In genomic region chr4:80611366-80611765, GRCh38 we compare ENCODE assay signal across 14 cellular contexts.
DNase-seq lines count a peak whose midpoint lies in the region; ATAC-seq, FAIRE-seq and TF ChIP-seq lines count a peak whose summit lies in the region.
"Had no signal": no experiment of that assay in that cellular context is flagged by ENCODE, and none has a peak within 500 bp of the region (broad histone marks: within the 10 kb centered on the region; RNA-seq: fewer than 3 reads in every experiment).

No MANE protein-coding gene starts in this region.

- H3K36me3 Mint-ChIP-seq in activated CD4-positive, alpha-beta T cell treated with anti-CD3 and anti-CD28 coated beads, Interleukin-2, amount 10 ng/mL, durations not matched to agents 7 days and 5 days (ENCODE audit: low read depth) = no peaks in the 10 kb centered on the region

- no peaks in the 10 kb centered on the region for H3K79me2 ChIP-seq in GM12878 (ENCODE audit: control insufficient read depth, insufficient read depth, low read length)

- BruUV-seq in GM12878 (replicated peaks; lab: Mats Ljungman, UMichigan) = no TSS peak

- no peaks in the 10 kb centered on the region for H3K4me1 Mint-ChIP-seq in activated CD4-positive, alpha-beta T cell treated with anti-CD3 and anti-CD28 coated beads, Interleukin-2, amount 10 ng/mL, durations not matched to agents 7 days and 5 days

- 0 out of 2 replicates have a peak, but pooled peaks cover 6% of the 10 kb centered on the region for H3K4me1 ChIP-seq in GM12878 (ENCODE audit: control insufficient read depth, insufficient read depth, low read length)

- H2AFZ ChIP-seq in GM12878 (ENCODE audit: control insufficient read depth, low read depth, low read length) = no peak overlapping the region

- no peaks in the 10 kb centered on the region for H4K20me1 ChIP-seq in GM12878 (ENCODE audit: control insufficient read depth, insufficient read depth)

- no peaks in the 10 kb centered on the region for H3K9me3 Mint-ChIP-seq in activated CD4-positive, alpha-beta T cell treated with anti-CD3 and anti-CD28 coated beads, Interleukin-2, amount 10 ng/mL, durations not matched to agents 7 days and 5 days

- TF ChIP-seq EP300 in GM12878 (IDR thresholded peaks at IDR 0.05; ENCODE audit: borderline replicate concordance in 1 of 2, control insufficient read depth in 1 of 2, low read depth in 2 of 2, low read length in 2 of 2) = peak in 1 of 2 experiments; percentile 32; a peak in 1 of 4 replicates

- CTCF ChIA-PET in GM12878 (lab: Yijun Ruan, JAX) = interaction anchor here (0.6 to 4.3 kb wide), 8 partner anchors 12 to 440 kb away, joined by 3 to 22 read pairs (median 3); no protein-coding TSS in a partner anchor
- CTCF ChIA-PET in activated CD4-positive, alpha-beta T cell treated with anti-CD3 and anti-CD28 coated beads, Interleukin-2, amount 10 ng/mL, durations not matched to agents 7 days and 5 days (lab: Charles Lee) = no interaction called here

- WGBS in GM12878 (ENCODE audit: insufficient coverage, insufficient replicate concordance, low lambda C conversion rate, missing lambda C conversion rate) = 3% methylated on average over 3 of the region's 3 CpGs

- no peak for FAIRE-seq in GM12878 (lab: Jason Lieb, UNC)
- FAIRE-seq: endometrium, keratinocyte had no signal

- no peaks in the 10 kb centered on the region for H3K27me3 Mint-ChIP-seq in activated CD4-positive, alpha-beta T cell treated with anti-CD3 and anti-CD28 coated beads, Interleukin-2, amount 10 ng/mL, durations not matched to agents 7 days and 5 days

- ATAC-seq in GM18511 (IDR thresholded peaks at IDR 0.05; ENCODE audit: unreplicated experiment) = peak; percentile 79
- ATAC-seq in GM21717 (IDR thresholded peaks at IDR 0.05; ENCODE audit: unreplicated experiment) = peak; percentile 54
- ATAC-seq in HG03378 (IDR thresholded peaks at IDR 0.05; ENCODE audit: unreplicated experiment) = peak; percentile 60
- peak; percentile 78 for ATAC-seq in GM12878
- ATAC-seq: HCT116 had no signal

- H3K27me3 ChIP-seq in GM12878 (replicated peaks in 1 of 2; ENCODE audit: control insufficient read depth in 2 of 2, insufficient read depth in 2 of 2, low read length in 1 of 2) = no peaks in the 10 kb centered on the region

- H3K27ac Mint-ChIP-seq in activated CD4-positive, alpha-beta T cell treated with anti-CD3 and anti-CD28 coated beads, Interleukin-2, amount 10 ng/mL, durations not matched to agents 7 days and 5 days = no peak overlapping the region

- no peaks in the 10 kb centered on the region for H3K9me3 ChIP-seq in GM12878 (replicated peaks; ENCODE audit: control insufficient read depth, insufficient read depth, low read length)

- no peak overlapping the region for H3K4me2 ChIP-seq in GM12878 (ENCODE audit: control insufficient read depth, insufficient read depth)

- RAD21 ChIA-PET in GM12878 (lab: Charles Lee; ENCODE audit: unreplicated experiment) = interaction anchor here (0.7 to 1.8 kb wide), 5 partner anchors 72 to 440 kb away, joined by 3 to 7 read pairs (median 3); no protein-coding TSS in a partner anchor

- DNase-seq in GM12878 (ENCODE audit: low read depth, low spot score) (peak; percentile 13), GF-D8 (lab: John Stamatoyannopoulos, UW) (no peak), D341Med (ENCODE audit: low spot score) (no peak)
- no peak for DNase-seq in activated CD4-positive, alpha-beta T cell treated with anti-CD3 and anti-CD28 coated beads for 48 hours
- DNase-seq in activated CD4-positive, alpha-beta T cell treated with anti-CD3 and anti-CD28 coated beads, Interleukin-2, amount 10 ng/mL, durations not matched to agents 7 days and 5 days = no peak
- DNase-seq: activated gamma-delta T cell treated with Interleukin-2 at 50 U/mL for 16 hours, NCI-H446, substantia nigra had no signal

- no peaks in the 10 kb centered on the region for H3K36me3 ChIP-seq in GM12878 (ENCODE audit: control insufficient read depth in 2 of 2, insufficient read depth in 2 of 2, low read length in 1 of 2)

- H3K9ac ChIP-seq in GM12878 (ENCODE audit: control insufficient read depth, insufficient read depth, low read length) = no peak overlapping the region

- SMC1A ChIA-PET in GM12878 (lab: Charles Lee; ENCODE audit: uncharacterized antibody, unreplicated experiment) = interaction anchor here (0.6 to 4.0 kb wide), 11 partner anchors 18 to 441 kb away, joined by 3 to 28 read pairs (median 4); no protein-coding TSS in a partner anchor

- intact Hi-C loops in GM12878 (cut with micrococcal nuclease; ENCODE audit: unreplicated experiment) = loop anchor here (2.0 to 5.0 kb wide), 3 partner anchors 245 to 429 kb away; no protein-coding TSS in a partner anchor

- POLR2A ChIA-PET in GM12878 (lab: Charles Lee) = interaction anchor here (0.8 kb wide), 1 partner anchor 441 kb away, joined by 3 read pairs; no protein-coding TSS in a partner anchor
- POLR2A ChIA-PET in activated CD4-positive, alpha-beta T cell treated with anti-CD3 and anti-CD28 coated beads, Interleukin-2, amount 10 ng/mL, durations not matched to agents 7 days and 5 days (lab: Charles Lee) = no interaction called here

- no peak for TF ChIP-seq CTCF in GM12878 (IDR thresholded peaks at IDR 0.05 in 2 of 3, conservative IDR thresholded peaks at IDR 0.05 in 1 of 3; ENCODE audit: control insufficient read depth in 2 of 3, extremely low read depth in 1 of 3, insufficient read depth in 1 of 3, low read depth in 3 of 3, low read length in 3 of 3)

- no peak overlapping the region for H3K4me3 Mint-ChIP-seq in activated CD4-positive, alpha-beta T cell treated with anti-CD3 and anti-CD28 coated beads, Interleukin-2, amount 10 ng/mL, durations not matched to agents 7 days and 5 days

- in situ Hi-C loops in GM12878 (cut with MboI) = loop anchor here (10.0 kb wide), 1 partner anchor 433 kb away; no protein-coding TSS in a partner anchor

- H3K27ac ChIP-seq in GM12878 (ENCODE audit: control insufficient read depth, insufficient read depth) = no peak overlapping the region

- TF ChIP-seq RAD21 in GM12878 (IDR thresholded peaks at IDR 0.05; ENCODE audit: insufficient read depth, low read depth, low read length) = no peak

- no peak for TF ChIP-seq POLR2A in GM12878 (IDR thresholded peaks at IDR 0.05; ENCODE audit: low read depth, low read length)

- no peak overlapping the region for H3K4me3 ChIP-seq in GM12878

TF ChIP-seq in GM12878, 131 proteins besides CTCF, POLR2A, EP300 and RAD21:
- TF ChIP-seq MYC (IDR thresholded peaks at IDR 0.05; ENCODE audit: insufficient read depth, insufficient read length, insufficient replicate concordance, low read length, severe bottlenecking) (no peak), TARDBP (IDR thresholded peaks at IDR 0.05; ENCODE audit: borderline replicate concordance) (no peak), MTA3 (IDR thresholded peaks at IDR 0.05; ENCODE audit: borderline replicate concordance, low read length) (no peak), RUNX3 (IDR thresholded peaks at IDR 0.05; ENCODE audit: low read length) (peak; percentile 19; the same call in 1 of the 2 replicates), BHLHE40 (IDR thresholded peaks at IDR 0.05; ENCODE audit: borderline replicate concordance in 1 of 2, low read depth in 2 of 2, low read length in 1 of 2) (peak in 1 of 2 experiments; percentile 34; a peak in 1 of 4 replicates), IRF5 (IDR thresholded peaks at IDR 0.05; ENCODE audit: borderline replicate concordance) (no peak)
